In genomic region chr16:54175169-54175551, GRCh38 we compare ENCODE assay signal across 1 cellular context.
TF ChIP-seq lines count a peak whose summit lies in the region.

No MANE protein-coding gene starts in this region.

TF ChIP-seq in HepG2, 621 proteins besides CTCF, POLR2A, EP300 and RAD21 (continued from another document and continues in another):
- TF ChIP-seq, protein P1, sequence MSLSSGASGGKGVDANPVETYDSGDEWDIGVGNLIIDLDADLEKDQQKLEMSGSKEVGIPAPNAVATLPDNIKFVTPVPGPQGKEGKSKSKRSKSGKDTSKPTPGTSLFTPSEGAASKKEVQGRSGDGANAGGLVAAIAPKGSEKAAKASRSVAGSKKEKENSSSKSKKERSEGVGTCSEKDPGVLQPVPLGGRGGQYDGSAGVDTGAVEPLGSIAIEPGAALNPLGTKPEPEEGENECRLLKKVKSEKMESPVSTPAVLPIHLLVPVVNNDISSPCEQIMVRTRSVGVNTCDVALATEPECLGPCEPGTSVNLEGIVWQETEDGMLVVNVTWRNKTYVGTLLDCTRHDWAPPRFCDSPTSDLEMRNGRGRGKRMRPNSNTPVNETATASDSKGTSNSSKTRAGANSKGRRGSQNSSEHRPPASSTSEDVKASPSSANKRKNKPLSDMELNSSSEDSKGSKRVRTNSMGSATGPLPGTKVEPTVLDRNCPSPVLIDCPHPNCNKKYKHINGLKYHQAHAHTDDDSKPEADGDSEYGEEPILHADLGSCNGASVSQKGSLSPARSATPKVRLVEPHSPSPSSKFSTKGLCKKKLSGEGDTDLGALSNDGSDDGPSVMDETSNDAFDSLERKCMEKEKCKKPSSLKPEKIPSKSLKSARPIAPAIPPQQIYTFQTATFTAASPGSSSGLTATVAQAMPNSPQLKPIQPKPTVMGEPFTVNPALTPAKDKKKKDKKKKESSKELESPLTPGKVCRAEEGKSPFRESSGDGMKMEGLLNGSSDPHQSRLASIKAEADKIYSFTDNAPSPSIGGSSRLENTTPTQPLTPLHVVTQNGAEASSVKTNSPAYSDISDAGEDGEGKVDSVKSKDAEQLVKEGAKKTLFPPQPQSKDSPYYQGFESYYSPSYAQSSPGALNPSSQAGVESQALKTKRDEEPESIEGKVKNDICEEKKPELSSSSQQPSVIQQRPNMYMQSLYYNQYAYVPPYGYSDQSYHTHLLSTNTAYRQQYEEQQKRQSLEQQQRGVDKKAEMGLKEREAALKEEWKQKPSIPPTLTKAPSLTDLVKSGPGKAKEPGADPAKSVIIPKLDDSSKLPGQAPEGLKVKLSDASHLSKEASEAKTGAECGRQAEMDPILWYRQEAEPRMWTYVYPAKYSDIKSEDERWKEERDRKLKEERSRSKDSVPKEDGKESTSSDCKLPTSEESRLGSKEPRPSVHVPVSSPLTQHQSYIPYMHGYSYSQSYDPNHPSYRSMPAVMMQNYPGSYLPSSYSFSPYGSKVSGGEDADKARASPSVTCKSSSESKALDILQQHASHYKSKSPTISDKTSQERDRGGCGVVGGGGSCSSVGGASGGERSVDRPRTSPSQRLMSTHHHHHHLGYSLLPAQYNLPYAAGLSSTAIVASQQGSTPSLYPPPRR (CRISPR knock-in tag; IDR thresholded peaks at IDR 0.05; ENCODE audit: borderline replicate concordance): peak; percentile 77; the same call in 1 of the 2 replicates
- TF ChIP-seq MAX (IDR thresholded peaks at IDR 0.05) (peak; percentile 73), POLR2AphosphoS5 (IDR thresholded peaks at IDR 0.05; ENCODE audit: low read depth, low read length) (no peak; the same call in 1 of the 2 replicates), KAT2B (IDR thresholded peaks at IDR 0.05; ENCODE audit: borderline replicate concordance, low read depth, low read length) (no peak), ZNF124 (CRISPR knock-in tag; IDR thresholded peaks at IDR 0.05) (no peak), SYNCRIP (IDR thresholded peaks at IDR 0.05; ENCODE audit: insufficient read depth, low read depth, low read length) (no peak), ZBTB26 (CRISPR knock-in tag; IDR thresholded peaks at IDR 0.05; ENCODE audit: borderline replicate concordance) (peak; percentile 36; the same call in 1 of the 2 replicates), MLXIP (CRISPR knock-in tag; IDR thresholded peaks at IDR 0.05; ENCODE audit: borderline replicate concordance) (no peak), MAZ (IDR thresholded peaks at IDR 0.05; ENCODE audit: borderline replicate concordance, low read depth, low read length) (peak; percentile 89), MAZ (CRISPR knock-in tag; IDR thresholded peaks at IDR 0.05; ENCODE audit: low read depth) (peak; percentile 13; the same call in 1 of the 2 replicates), TFDP1 (CRISPR knock-in tag; IDR thresholded peaks at IDR 0.05; ENCODE audit: borderline replicate concordance) (peak; percentile 32; the same call in 1 of the 2 replicates), ZNF724P (CRISPR knock-in tag; IDR thresholded peaks at IDR 0.05; ENCODE audit: borderline replicate concordance) (peak; percentile 31; the same call in 1 of the 2 replicates), MAFF (IDR thresholded peaks at IDR 0.05; ENCODE audit: low read depth, low read length) (peak; percentile 99), SKI (IDR thresholded peaks at IDR 0.05; ENCODE audit: partially characterized antibody) (peak; percentile 23), ZNF282 (IDR thresholded peaks at IDR 0.05; ENCODE audit: partially characterized antibody) (no peak), ZNF788 (CRISPR knock-in tag; IDR thresholded peaks at IDR 0.05; ENCODE audit: borderline replicate concordance) (peak; percentile 52; the same call in 1 of the 2 replicates), THAP11 (CRISPR knock-in tag; IDR thresholded peaks at IDR 0.05) (peak; percentile 53; the same call in 1 of the 2 replicates), NFE2L1 (CRISPR knock-in tag; IDR thresholded peaks at IDR 0.05; ENCODE audit: borderline replicate concordance) (no peak), RFXAP (CRISPR knock-in tag; IDR thresholded peaks at IDR 0.05; ENCODE audit: borderline replicate concordance) (peak; percentile 52; the same call in 1 of the 2 replicates), ZNF749 (CRISPR knock-in tag; IDR thresholded peaks at IDR 0.05; ENCODE audit: borderline replicate concordance) (no peak), ZNF318 (CRISPR knock-in tag; IDR thresholded peaks at IDR 0.05) (0 out of 2 replicates have a peak, but pooled peaks have one; percentile 82), WIZ (CRISPR knock-in tag; IDR thresholded peaks at IDR 0.05) (no peak; the same call in 1 of the 2 replicates)
- TF ChIP-seq, protein P2, sequence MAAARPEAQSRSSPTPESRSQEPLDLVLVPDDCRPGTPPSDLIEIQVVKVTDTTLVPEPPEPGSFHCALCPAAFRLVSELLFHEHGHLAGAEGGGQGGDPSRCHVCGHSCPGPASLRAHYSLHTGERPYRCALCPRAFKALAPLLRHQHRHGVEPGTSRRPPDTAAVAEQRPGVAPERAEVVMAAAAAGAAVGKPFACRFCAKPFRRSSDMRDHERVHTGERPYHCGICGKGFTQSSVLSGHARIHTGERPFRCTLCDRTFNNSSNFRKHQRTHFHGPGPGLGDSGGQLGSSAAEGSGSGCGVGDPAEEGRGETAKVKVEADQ (CRISPR knock-in tag; IDR thresholded peaks at IDR 0.05; ENCODE audit: borderline replicate concordance): no peak
- TF ChIP-seq, protein P3, sequence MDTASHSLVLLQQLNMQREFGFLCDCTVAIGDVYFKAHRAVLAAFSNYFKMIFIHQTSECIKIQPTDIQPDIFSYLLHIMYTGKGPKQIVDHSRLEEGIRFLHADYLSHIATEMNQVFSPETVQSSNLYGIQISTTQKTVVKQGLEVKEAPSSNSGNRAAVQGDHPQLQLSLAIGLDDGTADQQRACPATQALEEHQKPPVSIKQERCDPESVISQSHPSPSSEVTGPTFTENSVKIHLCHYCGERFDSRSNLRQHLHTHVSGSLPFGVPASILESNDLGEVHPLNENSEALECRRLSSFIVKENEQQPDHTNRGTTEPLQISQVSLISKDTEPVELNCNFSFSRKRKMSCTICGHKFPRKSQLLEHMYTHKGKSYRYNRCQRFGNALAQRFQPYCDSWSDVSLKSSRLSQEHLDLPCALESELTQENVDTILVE (CRISPR knock-in tag; IDR thresholded peaks at IDR 0.05): peak; percentile 36; the same call in 1 of the 2 replicates
